Comparison of ENCODE assay signal across 10 cellular contexts in genomic region chr1:148743726-148744720, GRCh38. TPM values are rescaled to one million over a fixed set of nuclear protein-coding genes. Genes with fewer than 3 reads are reported as not detected.
A peak's percentile ranks its signal among the peaks of the same experiment; 100 is the strongest.
DNase-seq lines count a peak whose midpoint lies in the region; ATAC-seq and TF ChIP-seq lines count a peak whose summit lies in the region.
"Not testable (repeated sequence)": the region's sequence is repeated elsewhere in the genome, so short reads cannot be mapped to it uniquely, and the experiment has no call there.
"Had no signal": no experiment of that assay in that cellular context is flagged by ENCODE, and none has a peak within 500 bp of the region (broad histone marks: within the 10 kb centered on the region; RNA-seq: fewer than 3 reads in every experiment).

No MANE protein-coding gene starts in this region.

- H3K79me2 ChIP-seq in DND-41 (ENCODE audit: insufficient read depth, low read length) = not testable (repeated sequence)

- intact Hi-C loops in right lobe of liver (cut with DNase I) = not testable (repeated sequence)

- not testable (repeated sequence) for H3K36me3 ChIP-seq in DND-41 (ENCODE audit: insufficient read depth, low read length); gastroesophageal sphincter; right lobe of liver

- H3K27me3 Mint-ChIP-seq in stimulated activated memory B cell treated with anti-CD40 and anti-IgM and Interleukin-4, amounts not matched to agents 10 μg/mL and 1 μg/mL and 100 μg/mL, for 72 hours = not testable (repeated sequence)

- not testable (repeated sequence) for H3K4me1 ChIP-seq in DND-41 (ENCODE audit: insufficient read depth, low read length); gastroesophageal sphincter; right lobe of liver

- TF ChIP-seq CTCF in DND-41 (IDR thresholded peaks at IDR 0.05; ENCODE audit: borderline replicate concordance, extremely low read depth, low read length, poor library complexity, severe bottlenecking); gastroesophageal sphincter (IDR thresholded peaks at IDR 0.05); right lobe of liver (IDR thresholded peaks at IDR 0.05): not testable (repeated sequence)

- not testable (repeated sequence) for H2AFZ ChIP-seq in DND-41 (ENCODE audit: low read depth, low read length)

- not testable (repeated sequence) for H3K36me3 Mint-ChIP-seq in stimulated activated memory B cell treated with anti-CD40 and anti-IgM and Interleukin-4, amounts not matched to agents 10 μg/mL and 1 μg/mL and 100 μg/mL, for 72 hours

- H3K4me1 Mint-ChIP-seq in stimulated activated memory B cell treated with anti-CD40 and anti-IgM and Interleukin-4, amounts not matched to agents 10 μg/mL and 1 μg/mL and 100 μg/mL, for 72 hours = not testable (repeated sequence)

- H3K9me3 ChIP-seq in DND-41 (ENCODE audit: insufficient read depth, low read length, severe bottlenecking); gastroesophageal sphincter; right lobe of liver: not testable (repeated sequence)

- TF ChIP-seq EP300 in gastroesophageal sphincter (IDR thresholded peaks at IDR 0.05) = not testable (repeated sequence)

- no CpG with 5 or more reads among the region's 9 CpGs for WGBS in gastroesophageal sphincter (ENCODE audit: low coverage in 1 of 2), 2 donors
- WGBS in right lobe of liver (ENCODE audit: insufficient coverage, low coverage, low lambda C conversion rate, missing lambda C conversion rate) = no CpG with 5 or more reads among the region's 9 CpGs

- not testable (repeated sequence) for H3K9me3 Mint-ChIP-seq in stimulated activated memory B cell treated with anti-CD40 and anti-IgM and Interleukin-4, amounts not matched to agents 10 μg/mL and 1 μg/mL and 100 μg/mL, for 72 hours

- TF ChIP-seq POLR2A in gastroesophageal sphincter (IDR thresholded peaks at IDR 0.05); right lobe of liver (IDR thresholded peaks at IDR 0.05): not testable (repeated sequence)

- H3K4me2 ChIP-seq in DND-41 (ENCODE audit: insufficient read depth, low read length) = not testable (repeated sequence)

- H3K4me3 ChIP-seq in DND-41 (ENCODE audit: low read depth in 1 of 2, low read length in 2 of 2); gastroesophageal sphincter; right lobe of liver: not testable (repeated sequence)

- peak; percentile 69 for ATAC-seq in DND-41 (ENCODE audit: insufficient read depth, low read depth)
- peak; percentile 56 for ATAC-seq in GM19043 (IDR thresholded peaks at IDR 0.05; ENCODE audit: low read depth, unreplicated experiment)
- peak; percentile 56 for ATAC-seq in GM21723 (IDR thresholded peaks at IDR 0.05; ENCODE audit: unreplicated experiment)
- peak; percentile 76 for ATAC-seq in HG02885 (IDR thresholded peaks at IDR 0.05; ENCODE audit: poor library complexity, unreplicated experiment)
- ATAC-seq in HG03521 (IDR thresholded peaks at IDR 0.05; ENCODE audit: unreplicated experiment) = peak; percentile 45
- ATAC-seq in gastroesophageal sphincter = peak; percentile 84
- peak; percentile 71 to 80 (median 78) for ATAC-seq in right lobe of liver
- peak; percentile 63 for ATAC-seq in stimulated activated memory B cell treated with anti-CD40 and anti-IgM and Interleukin-4, amounts not matched to agents 10 μg/mL and 1 μg/mL and 100 μg/mL, for 72 hours

- H4K20me1 ChIP-seq in DND-41 (ENCODE audit: insufficient read depth, low read length) = not testable (repeated sequence)

- not testable (repeated sequence) for DNase-seq in DND-41, right lobe of liver

- not testable (repeated sequence) for H3K4me3 Mint-ChIP-seq in stimulated activated memory B cell treated with anti-CD40 and anti-IgM and Interleukin-4, amounts not matched to agents 10 μg/mL and 1 μg/mL and 100 μg/mL, for 72 hours

- H3K27me3 ChIP-seq in DND-41 (ENCODE audit: insufficient read depth, low read length, poor library complexity); gastroesophageal sphincter; right lobe of liver: not testable (repeated sequence)

- H3K27ac ChIP-seq in DND-41 (ENCODE audit: low read length); gastroesophageal sphincter; right lobe of liver: not testable (repeated sequence)

- H3K9ac ChIP-seq in DND-41 (ENCODE audit: low read depth, low read length) = not testable (repeated sequence)

- not testable (repeated sequence) for H3K27ac Mint-ChIP-seq in stimulated activated memory B cell treated with anti-CD40 and anti-IgM and Interleukin-4, amounts not matched to agents 10 μg/mL and 1 μg/mL and 100 μg/mL, for 72 hours

RNA-seq across cellular contexts. Expression of gene NUDT4B, which starts 4.6 kb away (rescaled TPM):
- total RNA-seq in gastroesophageal sphincter (10 to 100 TPM; 55.8 to 73.1 (median 64.6) TPM), right lobe of liver (10 to 100 TPM in 1 of 6 experiments, 1 to 10 TPM in 4, under 1 TPM in 1; 0.42 to 17.6 (median 2.5) TPM)
- total RNA-seq: cardiac septum, kidney had no signal
